Comparison of ENCODE assay signal across 11 cellular contexts in the genomic region with DNA sequence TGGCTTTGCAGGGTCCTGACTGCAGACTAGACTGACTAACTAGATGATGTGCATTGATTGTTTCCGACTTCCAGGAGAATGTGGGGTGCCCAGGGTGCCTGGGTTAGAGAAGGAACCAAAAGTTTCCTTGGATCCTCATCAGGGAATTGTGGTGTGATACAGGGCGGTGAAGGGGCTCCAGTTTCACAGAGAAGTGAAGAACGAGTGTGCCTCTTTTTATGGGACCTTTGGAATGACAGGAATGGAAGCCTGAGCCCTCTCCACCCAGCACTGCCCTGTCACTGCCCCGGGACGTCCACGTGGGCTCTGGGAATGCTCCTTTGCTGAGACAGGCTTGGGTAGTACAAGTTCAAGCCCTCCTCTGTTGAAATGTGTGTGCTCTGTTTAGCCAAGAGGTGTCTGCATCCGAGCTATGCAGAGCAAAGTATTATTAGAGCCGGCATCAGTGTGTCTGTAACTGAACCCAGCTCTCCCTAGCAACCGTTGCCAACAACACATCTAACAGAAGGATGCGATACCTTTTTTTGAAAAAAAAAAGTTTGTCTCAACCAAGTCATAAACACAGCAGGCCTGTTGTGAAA.
DNase-seq lines count a peak whose midpoint lies in the region; ATAC-seq and TF ChIP-seq lines count a peak whose summit lies in the region.
"Had no signal": no experiment of that assay in that cellular context is flagged by ENCODE, and none has a peak within 500 bp of the region (broad histone marks: within the 10 kb centered on the region; RNA-seq: fewer than 3 reads in every experiment).

No MANE protein-coding gene starts in this region.

- H3K27me3 Mint-ChIP-seq in H9 (ENCODE audit: low read depth) (no peaks in the 10 kb centered on the region), T-helper 17 cell (no peaks in the 10 kb centered on the region)

- H3K4me2 ChIP-seq in H9 (ENCODE audit: insufficient read depth, insufficient read length, low read length) = no peak overlapping the region
- H3K4me2 ChIP-seq in smooth muscle cell = peak overlapping the region; percentile 35

- no peak overlapping the region for H3K4ac ChIP-seq in H9 (ENCODE audit: low read depth, low read length)

- H3K27me3 ChIP-seq in H9 (ENCODE audit: insufficient read depth, low read length) (no peaks in the 10 kb centered on the region), smooth muscle cell (ENCODE audit: low read depth) (no peaks in the 10 kb centered on the region)
- H3K27me3 ChIP-seq: SJCRH30 had no signal

- H3K4me3 ChIP-seq in smooth muscle cell = no peak overlapping the region
- H3K4me3 ChIP-seq: SJCRH30 had no signal

- no peak overlapping the region for H3K18ac ChIP-seq in H9 (ENCODE audit: insufficient read length, low read depth, low read length)

- no peak overlapping the region for H4K5ac ChIP-seq in H9 (ENCODE audit: insufficient read length, low read depth, low read length)

- H3K79me1 ChIP-seq in H9 (ENCODE audit: insufficient read depth, low read depth, low read length, poor library complexity, severe bottlenecking) = no peaks in the 10 kb centered on the region

- H2BK120ac ChIP-seq in H9 (ENCODE audit: low read depth, low read length, poor library complexity, severe bottlenecking) = no peak overlapping the region

- H3K79me2 ChIP-seq in H9 (ENCODE audit: insufficient read depth, low read length) (no peaks in the 10 kb centered on the region), smooth muscle cell (ENCODE audit: low read depth) (peaks cover 6% of the 10 kb centered on the region)

- no peak overlapping the region for H3K23ac ChIP-seq in H9 (ENCODE audit: insufficient read length, low read depth, low read length)

- H2AFZ ChIP-seq in H9 (ENCODE audit: low read length) = no peak overlapping the region
- no peak overlapping the region for H2AFZ ChIP-seq in smooth muscle cell (ENCODE audit: low read depth)

- no peak overlapping the region for H4K8ac ChIP-seq in H9 (replicated peaks; ENCODE audit: insufficient read length, low read depth, low read length)

- peaks cover 3% of the 10 kb centered on the region; the same call in 1 of the 2 replicates for H3K4me1 ChIP-seq in H9 (ENCODE audit: insufficient read depth, low read length)
- H3K4me1 ChIP-seq in smooth muscle cell (ENCODE audit: low read depth) = peaks cover 4% of the 10 kb centered on the region
- H3K4me1 ChIP-seq: SJCRH30 had no signal

- H3K4me3 Mint-ChIP-seq in H9 (no peak overlapping the region), T-helper 17 cell (no peak overlapping the region)

- no peak overlapping the region for H4K91ac ChIP-seq in H9 (ENCODE audit: insufficient read length, low read depth, low read length)

- no CpG with 5 or more reads among the region's 10 CpGs for WGBS in H9 (ENCODE audit: extremely low coverage, insufficient read length, low lambda C conversion rate)
- WGBS in smooth muscle cell (ENCODE audit: low lambda C conversion rate) = 27% methylated on average over 10 of the region's 10 CpGs

- H2BK12ac ChIP-seq in H9 (ENCODE audit: insufficient read length, low read depth, low read length) = no peak overlapping the region

- H3K9ac ChIP-seq in H9 (ENCODE audit: extremely low read depth, insufficient read length, low read length) (no peak overlapping the region), smooth muscle cell (ENCODE audit: low read depth) (peak overlapping the region; percentile 82)

- H3K9me3 ChIP-seq in H9 (ENCODE audit: control insufficient read depth, low read depth, low read length) (no peaks in the 10 kb centered on the region), T-helper 17 cell (ENCODE audit: control insufficient read depth, low read length, poor library complexity, severe bottlenecking) (no peaks in the 10 kb centered on the region), smooth muscle cell (replicated peaks; ENCODE audit: low read depth) (no peaks in the 10 kb centered on the region)
- H3K9me3 ChIP-seq: SJCRH30 had no signal

- no peaks in the 10 kb centered on the region for H3K23me2 ChIP-seq in H9 (ENCODE audit: insufficient read length, low read depth, low read length, poor library complexity, severe bottlenecking)

- H2BK15ac ChIP-seq in H9 (ENCODE audit: low read depth, low read length) = no peak overlapping the region

- H4K20me1 ChIP-seq in H9 (ENCODE audit: control insufficient read depth, insufficient read depth, insufficient read length) = no peaks in the 10 kb centered on the region
- H4K20me1 ChIP-seq in smooth muscle cell (ENCODE audit: low read depth) = no peaks in the 10 kb centered on the region

- no peak overlapping the region for H2BK20ac ChIP-seq in H9 (ENCODE audit: low read depth, low read length, poor library complexity, severe bottlenecking)

- H3K14ac ChIP-seq in H9 (ENCODE audit: insufficient read depth, low read length) = peak overlapping the region; percentile 35

- H2BK5ac ChIP-seq in H9 (ENCODE audit: insufficient read length, low read length) = no peak overlapping the region

- H3K9me3 Mint-ChIP-seq in H9 = no peaks in the 10 kb centered on the region

- no peak overlapping the region; a peak in 1 of 7 replicates for H3K27ac Mint-ChIP-seq in H9
- H3K27ac Mint-ChIP-seq in T-helper 17 cell = peak overlapping the region; percentile 85

- no peak overlapping the region for H3K27ac ChIP-seq in H9 (ENCODE audit: insufficient read length, low read depth, low read length)
- H3K27ac ChIP-seq in smooth muscle cell (ENCODE audit: low read depth) = peak overlapping the region; percentile 86
- H3K27ac ChIP-seq: epithelial cell of prostate, SJCRH30 had no signal

- H3K36me3 Mint-ChIP-seq in H9 (ENCODE audit: insufficient read depth in 1 of 3, low read depth in 3 of 3) = peaks cover under 1 to 3% (median under 1%) of the 10 kb centered on the region in 3 experiments; a peak in 5 of 7 replicates
- H3K36me3 Mint-ChIP-seq in T-helper 17 cell (ENCODE audit: low read depth) = no peaks in the 10 kb centered on the region

- ATAC-seq in T-helper 17 cell (peak; percentile 87), left ventricle myocardium superior (peak; percentile 83)

- H3K56ac ChIP-seq in H9 (ENCODE audit: insufficient read length, low read depth, low read length) = no peak overlapping the region

- peaks cover 3% of the 10 kb centered on the region for H3F3A ChIP-seq in smooth muscle cell (ENCODE audit: low read depth)

- DNase-seq in H9 (no peak), T-helper 17 cell (no peak), left ventricle myocardium superior (peak; percentile 67), smooth muscle cell (lab: John Stamatoyannopoulos, UW; ENCODE audit: unreplicated experiment) (no peak), amygdala (lab: John Stamatoyannopoulos, UW) (no peak)
- no peak for DNase-seq in stimulated activated CD4-positive, alpha-beta T cell treated with anti-CD3 and anti-CD28 coated beads, Interleukin-2, amount 100 ng/mL, for 48 hours
- no peak for DNase-seq in effector CD8-positive, alpha-beta T cell (lab: John Stamatoyannopoulos, UW)
- DNase-seq: activated CD4-positive, alpha-beta T cell treated with anti-CD3 and anti-CD28 coated beads for 4 hours; NCI-H345; SJCRH30 had no signal

- no peaks in the 10 kb centered on the region for H3K36me3 ChIP-seq in smooth muscle cell (ENCODE audit: low read depth)
- H3K36me3 ChIP-seq: SJCRH30 had no signal

- no peak for TF ChIP-seq CTCF in H9 (conservative IDR thresholded peaks at IDR 0.05)
- no peak for TF ChIP-seq CTCF in smooth muscle cell (IDR thresholded peaks at IDR 0.05; ENCODE audit: borderline replicate concordance, insufficient read depth, poor library complexity, severe bottlenecking)

- H3K4me1 Mint-ChIP-seq in H9 = peaks cover 16 to 29% of the 10 kb centered on the region in 2 experiments
- H3K4me1 Mint-ChIP-seq in T-helper 17 cell = peaks cover 16% of the 10 kb centered on the region

- no peak overlapping the region for H3T11ph ChIP-seq in H9 (ENCODE audit: low read length)

- intact Hi-C loops in left ventricle myocardium superior (cut with micrococcal nuclease) = no loop called here

- no peak overlapping the region for H2AK5ac ChIP-seq in H9 (ENCODE audit: insufficient read length, low read length)
